ENCODE assay signal across 21 cellular contexts in genomic region chr10:47367646-47368045, GRCh38. TPM values are rescaled to one million over a fixed set of nuclear protein-coding genes. Genes with fewer than 3 reads are reported as not detected.
DNase-seq lines count a peak whose midpoint lies in the region; ATAC-seq and TF ChIP-seq lines count a peak whose summit lies in the region.
"Had no signal": no experiment of that assay in that cellular context is flagged by ENCODE, and none has a peak within 500 bp of the region (broad histone marks: within the 10 kb centered on the region; RNA-seq: fewer than 3 reads in every experiment).

No MANE protein-coding gene starts in this region.

- no peak overlapping the region for H4K91ac ChIP-seq in neuronal stem cell (ENCODE audit: low read depth, low read length, poor library complexity)

- peak overlapping the region; percentile 66 for H3K18ac ChIP-seq in neuronal stem cell (ENCODE audit: low read length)

- H2BK120ac ChIP-seq in neuronal stem cell (ENCODE audit: low read depth, low read length): no peak overlapping the region

- no peak overlapping the region for H2BK15ac ChIP-seq in neuronal stem cell (ENCODE audit: low read length)

- H3K4me3 Mint-ChIP-seq in endodermal cell: no peak overlapping the region
- H3K4me3 Mint-ChIP-seq in type B pancreatic cell: no peak overlapping the region
- no peak overlapping the region for H3K4me3 Mint-ChIP-seq in activated CD8-positive, alpha-beta T cell treated with anti-CD3 and anti-CD28 coated beads, Interleukin-2, amount 10 ng/mL, durations not matched to agents 7 days and 5 days
- H3K4me3 Mint-ChIP-seq: CD8-positive, alpha-beta memory T cell; IgD-negative memory B cell had no signal

- H3K27me3 Mint-ChIP-seq in endodermal cell (ENCODE audit: insufficient read depth) (peaks cover 18% of the 10 kb centered on the region), type B pancreatic cell (peaks cover 3% of the 10 kb centered on the region)
- no peaks in the 10 kb centered on the region for H3K27me3 Mint-ChIP-seq in activated CD8-positive, alpha-beta T cell treated with anti-CD3 and anti-CD28 coated beads, Interleukin-2, amount 10 ng/mL, durations not matched to agents 7 days and 5 days (ENCODE audit: low read depth)

- H3K9me3 Mint-ChIP-seq in endodermal cell (no peaks in the 10 kb centered on the region), type B pancreatic cell (no peaks in the 10 kb centered on the region)
- H3K9me3 Mint-ChIP-seq in activated CD8-positive, alpha-beta T cell treated with anti-CD3 and anti-CD28 coated beads, Interleukin-2, amount 10 ng/mL, durations not matched to agents 7 days and 5 days (ENCODE audit: insufficient read depth): no peaks in the 10 kb centered on the region
- H3K9me3 Mint-ChIP-seq: CD8-positive, alpha-beta memory T cell; IgD-negative memory B cell had no signal

- no peaks in the 10 kb centered on the region for H3K36me3 Mint-ChIP-seq in endodermal cell (ENCODE audit: low read depth)
- H3K36me3 Mint-ChIP-seq in type B pancreatic cell: no peaks in the 10 kb centered on the region
- no peaks in the 10 kb centered on the region for H3K36me3 Mint-ChIP-seq in activated CD8-positive, alpha-beta T cell treated with anti-CD3 and anti-CD28 coated beads, Interleukin-2, amount 10 ng/mL, durations not matched to agents 7 days and 5 days (ENCODE audit: low read depth)
- H3K36me3 Mint-ChIP-seq: CD8-positive, alpha-beta memory T cell; IgD-negative memory B cell had no signal

- H3K27ac ChIP-seq in endodermal cell (ENCODE audit: low read depth, low read length) (no peak overlapping the region), neuronal stem cell (replicated peaks; ENCODE audit: low read length) (no peak overlapping the region)
- H3K27ac ChIP-seq: SJSA1 had no signal

- H3K4me3 ChIP-seq in endodermal cell (ENCODE audit: low read length) (no peak overlapping the region), neuronal stem cell (ENCODE audit: low read length in 2 of 2) (no peak overlapping the region)
- H3K4me3 ChIP-seq: SJSA1 had no signal

- DNase-seq in D341Med (ENCODE audit: low spot score) (peak; percentile 26), endodermal cell (peak; percentile 24), neuronal stem cell (ENCODE audit: low spot score) (no peak), type B pancreatic cell (ENCODE audit: extremely low spot score, unreplicated experiment) (peak; percentile 45), HCEC 1CT (no peak), dermis blood vessel endothelial cell (no peak)
- no peak for DNase-seq in activated CD8-positive, alpha-beta T cell treated with anti-CD3 and anti-CD28 coated beads, Interleukin-2, amount 10 ng/mL, durations not matched to agents 7 days and 5 days
- DNase-seq: C1 segment of cervical spinal cord; Calu3; CD8-positive, alpha-beta memory T cell; GDM1; NCI-H1105; NCI-H146; NCI-H2029 treated with DMSO at 0.1 percent for 48 hours; NCI-H345; NCI-H524; OCI-M1 had no signal

- H3K4me2 ChIP-seq in neuronal stem cell (ENCODE audit: insufficient read depth, low read length, poor library complexity, severe bottlenecking): no peak overlapping the region

- no peaks in the 10 kb centered on the region for H3K79me1 ChIP-seq in neuronal stem cell (ENCODE audit: low read depth, low read length)

- CTCF ChIA-PET in activated CD8-positive, alpha-beta T cell treated with anti-CD3 and anti-CD28 coated beads, Interleukin-2, amount 10 ng/mL, durations not matched to agents 7 days and 5 days (lab: Charles Lee): no interaction called here

- H3K27ac Mint-ChIP-seq in endodermal cell (no peak overlapping the region), type B pancreatic cell (no peak overlapping the region)
- H3K27ac Mint-ChIP-seq in activated CD8-positive, alpha-beta T cell treated with anti-CD3 and anti-CD28 coated beads, Interleukin-2, amount 10 ng/mL, durations not matched to agents 7 days and 5 days: no peak overlapping the region
- H3K27ac Mint-ChIP-seq: CD8-positive, alpha-beta memory T cell; IgD-negative memory B cell had no signal

- H3K4ac ChIP-seq in neuronal stem cell (ENCODE audit: low read length): no peak overlapping the region

- H2AK5ac ChIP-seq in neuronal stem cell (ENCODE audit: low read depth, low read length): no peak overlapping the region

- no peak overlapping the region for H3K9ac ChIP-seq in endodermal cell (ENCODE audit: extremely low read depth, low read length, poor library complexity, severe bottlenecking)
- H3K9ac ChIP-seq in neuronal stem cell (ENCODE audit: low read depth, low read length, poor library complexity): no peak overlapping the region

- POLR2A ChIA-PET in activated CD8-positive, alpha-beta T cell treated with anti-CD3 and anti-CD28 coated beads, Interleukin-2, amount 10 ng/mL, durations not matched to agents 7 days and 5 days (lab: Charles Lee): no interaction called here

- no peak overlapping the region for H4K8ac ChIP-seq in neuronal stem cell (ENCODE audit: low read depth, low read length)

- H3K14ac ChIP-seq in neuronal stem cell (ENCODE audit: low read length): peak overlapping the region; percentile 64

- H3K4me1 Mint-ChIP-seq in endodermal cell: peaks cover 6% of the 10 kb centered on the region
- H3K4me1 Mint-ChIP-seq in type B pancreatic cell (ENCODE audit: unreplicated experiment): peaks cover 7% of the 10 kb centered on the region
- H3K4me1 Mint-ChIP-seq in activated CD8-positive, alpha-beta T cell treated with anti-CD3 and anti-CD28 coated beads, Interleukin-2, amount 10 ng/mL, durations not matched to agents 7 days and 5 days (ENCODE audit: low read depth): peaks cover 2% of the 10 kb centered on the region
- H3K4me1 Mint-ChIP-seq: CD8-positive, alpha-beta memory T cell had no signal

- no peak overlapping the region for H3K23ac ChIP-seq in neuronal stem cell (ENCODE audit: low read depth, low read length, poor library complexity)

- H2BK12ac ChIP-seq in neuronal stem cell (ENCODE audit: low read length): no peak overlapping the region

- H2BK5ac ChIP-seq in neuronal stem cell (ENCODE audit: low read length): no peak overlapping the region

- no peaks in the 10 kb centered on the region for H3K27me3 ChIP-seq in endodermal cell (ENCODE audit: control insufficient read depth, insufficient read depth, low read length, poor library complexity, severe bottlenecking)
- H3K27me3 ChIP-seq in neuronal stem cell (ENCODE audit: control insufficient read depth in 3 of 3, insufficient read depth in 3 of 3, low read depth in 1 of 3, low read length in 3 of 3): peaks cover 0 to 3% (median 0%) of the 10 kb centered on the region in 3 experiments
- H3K27me3 ChIP-seq: SJSA1 had no signal

- no peak for TF ChIP-seq CTCF in endodermal cell (conservative IDR thresholded peaks at IDR 0.05)
- TF ChIP-seq CTCF in type B pancreatic cell (conservative IDR thresholded peaks at IDR 0.05): no peak

- H3K4me1 ChIP-seq in endodermal cell (ENCODE audit: control insufficient read depth, insufficient read depth, low read length) (no peaks in the 10 kb centered on the region), neuronal stem cell (ENCODE audit: control insufficient read depth in 2 of 2, insufficient read depth in 1 of 2, low read depth in 1 of 2, low read length in 2 of 2) (no peaks in the 10 kb centered on the region)
- H3K4me1 ChIP-seq: SJSA1 had no signal

- ATAC-seq in activated CD8-positive, alpha-beta T cell treated with anti-CD3 and anti-CD28 coated beads, Interleukin-2, amount 10 ng/mL, durations not matched to agents 7 days and 5 days: no peak
- ATAC-seq: Right ventricle myocardium inferior had no signal

- no peak overlapping the region for H2AFZ ChIP-seq in neuronal stem cell (ENCODE audit: low read length)

- H3K9me3 ChIP-seq in endodermal cell (ENCODE audit: control insufficient read depth, low read length) (no peaks in the 10 kb centered on the region), neuronal stem cell (replicated peaks in 1 of 2; ENCODE audit: control insufficient read depth in 2 of 2, insufficient read depth in 1 of 2, low read depth in 1 of 2, low read length in 2 of 2) (no peaks in the 10 kb centered on the region)
- H3K9me3 ChIP-seq: SJSA1 had no signal

- H3K36me3 ChIP-seq in endodermal cell (ENCODE audit: control insufficient read depth, insufficient read depth, low read length) (no peaks in the 10 kb centered on the region), neuronal stem cell (replicated peaks in 1 of 2; ENCODE audit: control insufficient read depth in 2 of 2, insufficient read depth in 2 of 2, low read length in 2 of 2) (no peaks in the 10 kb centered on the region)
- H3K36me3 ChIP-seq: SJSA1 had no signal

- 89 to 90% methylated on average over 10 to 11 of the region's 11 CpGs for WGBS in endodermal cell (ENCODE audit: insufficient coverage in 1 of 2, insufficient read length in 1 of 2), 2 experiments
- no CpG with 5 or more reads among the region's 11 CpGs for WGBS in neuronal stem cell (ENCODE audit: extremely low coverage in 2 of 2, insufficient read length in 2 of 2, insufficient replicate concordance in 1 of 2), 2 donors

RNA-seq across cellular contexts. Expression of gene ZNF488, which starts 16.4 kb away (rescaled TPM):
- total RNA-seq in endodermal cell (1 to 10 TPM in 1 of 2 donors, under 1 TPM in 1; 0.53 to 1.2 TPM), type B pancreatic cell (ENCODE audit: low replicate concordance) (4.0 and 4.9 TPM in 2 replicates), dermis blood vessel endothelial cell (under 0.01 and 0.28 TPM in 2 replicates)
- polyA plus RNA-seq in endodermal cell (2013, experiment 1 of 2): 1.1 TPM
- 0.95 TPM for polyA plus RNA-seq in endodermal cell (2013, experiment 2 of 2)
- polyA plus RNA-seq in neuronal stem cell (2013, experiment 1 of 2): 0.01 TPM
- 0.01 TPM for polyA plus RNA-seq in neuronal stem cell (2013, experiment 2 of 2)
- total RNA-seq in activated CD8-positive, alpha-beta T cell treated with anti-CD3 and anti-CD28 coated beads, Interleukin-2, amount 10 ng/mL, durations not matched to agents 7 days and 5 days: not detected
- total RNA-seq: Right ventricle myocardium inferior had no signal
- polyA plus RNA-seq: CD8-positive, alpha-beta memory T cell; IgD-negative memory B cell had no signal

RNA-seq across cellular contexts. Expression of gene RBP3, which starts 19.5 kb away (rescaled TPM):
- not detected for total RNA-seq in endodermal cell
- polyA plus RNA-seq in endodermal cell (2013, experiment 1 of 2): not detected
- polyA plus RNA-seq in endodermal cell (2013, experiment 2 of 2): not detected
- not detected for polyA plus RNA-seq in neuronal stem cell (2013, experiment 1 of 2)
- polyA plus RNA-seq in neuronal stem cell (2013, experiment 2 of 2): not detected
- not detected in 2 replicates for total RNA-seq in type B pancreatic cell (ENCODE audit: low replicate concordance)
- total RNA-seq in dermis blood vessel endothelial cell: not detected in 2 replicates
- not detected for total RNA-seq in activated CD8-positive, alpha-beta T cell treated with anti-CD3 and anti-CD28 coated beads, Interleukin-2, amount 10 ng/mL, durations not matched to agents 7 days and 5 days
- total RNA-seq: Calu3; CD8-positive, alpha-beta memory T cell; H4; Right ventricle myocardium inferior; SJSA1 had no signal
- polyA plus RNA-seq: CD8-positive, alpha-beta memory T cell; IgD-negative memory B cell had no signal

RNA-seq across cellular contexts. Expression of gene GDF2, which starts 45.4 kb away (rescaled TPM):
- total RNA-seq in endodermal cell: not detected
- not detected for polyA plus RNA-seq in endodermal cell (2013, experiment 1 of 2)
- polyA plus RNA-seq in endodermal cell (2013, experiment 2 of 2): not detected
- polyA plus RNA-seq in neuronal stem cell (2013, experiment 1 of 2): not detected
- not detected for polyA plus RNA-seq in neuronal stem cell (2013, experiment 2 of 2)
- not detected in 2 replicates for total RNA-seq in type B pancreatic cell (ENCODE audit: low replicate concordance)
- total RNA-seq in dermis blood vessel endothelial cell: not detected in 2 replicates
- total RNA-seq in activated CD8-positive, alpha-beta T cell treated with anti-CD3 and anti-CD28 coated beads, Interleukin-2, amount 10 ng/mL, durations not matched to agents 7 days and 5 days: not detected
- total RNA-seq: Calu3; CD8-positive, alpha-beta memory T cell; H4; Right ventricle myocardium inferior; SJSA1 had no signal
- polyA plus RNA-seq: CD8-positive, alpha-beta memory T cell; IgD-negative memory B cell had no signal

Comparison
In these comparisons a context has a peak if more than half of its experiments do, and no peak if none do; other contexts are left out.
1. DNase-seq: peak in D341Med (single experiment), endodermal cell (single experiment) and type B pancreatic cell (single experiment); none in neuronal stem cell (single experiment), HCEC 1CT (single experiment), dermis blood vessel endothelial cell (single experiment) and activated CD8-positive, alpha-beta T cell treated with anti-CD3 and anti-CD28 coated beads, Interleukin-2, amount 10 ng/mL, durations not matched to agents 7 days and 5 days (single experiment).